In the genomic region with DNA sequence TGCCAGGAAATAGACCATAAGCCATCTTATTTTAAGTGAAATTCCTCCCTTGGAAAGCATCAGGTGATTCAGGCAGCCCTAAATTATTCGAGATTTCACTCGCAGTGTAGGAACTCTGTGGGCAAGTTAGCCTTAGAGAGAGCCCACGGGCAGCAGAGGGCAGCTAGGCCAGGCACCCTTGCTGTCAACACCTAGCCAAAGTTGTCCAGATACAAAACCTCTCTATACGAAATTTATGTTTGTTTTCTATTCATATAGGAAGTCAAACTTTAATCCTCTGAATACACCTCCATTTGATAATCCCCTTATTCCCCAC, we compare ENCODE assay signal across 30 cellular contexts.
"Had no signal": no experiment of that assay in that cellular context is flagged by ENCODE, and none has a peak within 500 bp of the region (broad histone marks: within the 10 kb centered on the region; RNA-seq: fewer than 3 reads in every experiment).

No MANE protein-coding gene starts in this region.

- DNase-seq: activated CD4-positive, alpha-beta memory T cell treated with anti-CD3 and anti-CD28 coated beads, Interleukin-2, amount 10 ng/mL, durations not matched to agents 7 days and 5 days; activated CD4-positive, alpha-beta T cell treated with anti-CD3 and anti-CD28 coated beads, Interleukin-2, amount 10 ng/mL, durations not matched to agents 24 days and 14 days; activated CD4-positive, CD25-positive, alpha-beta regulatory T cell treated with anti-CD3 and anti-CD28 coated beads, Interleukin-2, amount 50 U/mL, for 72 hours; activated CD8-positive, alpha-beta memory T cell treated with anti-CD3 and anti-CD28 coated beads, Interleukin-2, amount 10 ng/mL, durations not matched to agents 7 days and 5 days; activated naive CD8-positive, alpha-beta T cell treated with anti-CD3 and anti-CD28 coated beads, Interleukin-2, amount 10 ng/mL, durations not matched to agents 7 days and 5 days; activated T-cell treated with anti-CD3 and anti-CD28 coated beads, Interleukin-2, amount 50 U/mL, for 48 hours; amniotic stem cell; brain microvascular endothelial cell; cortex of kidney; effector memory CD8-positive, alpha-beta T cell; head of caudate nucleus; hippocampal formation; immature natural killer cell; kidney; left colon; nucleus accumbens; pancreas; retina; stimulated activated CD4-positive, alpha-beta T cell treated with anti-CD3 and anti-CD28 coated beads, Interleukin-12 subunit alpha, Interleukin-12 subunit beta, amount 100 ng/mL, for 4 hours; stimulated activated CD4-positive, alpha-beta T cell treated with anti-CD3 and anti-CD28 coated beads, Interleukin-4, amount 100 ng/mL, for 1 hour; stimulated activated naive CD8-positive, alpha-beta T cell treated with anti-CD3 and anti-CD28 coated beads, Interleukin-15, Interleukin-2, amounts not matched to agents 100 U/mL and 50 U/mL, for 24 hours; T-helper 1 cell; testis; transverse colon; WERI-Rb-1 had no signal

- H3K36me3 Mint-ChIP-seq: immature natural killer cell had no signal

- H3K4me1 ChIP-seq: gastroesophageal sphincter, pancreas, prostate gland, testis, transverse colon had no signal

- H3K9me3 Mint-ChIP-seq: activated CD4-positive, alpha-beta memory T cell treated with anti-CD3 and anti-CD28 coated beads, Interleukin-2, amount 10 ng/mL, durations not matched to agents 7 days and 5 days; activated CD4-positive, alpha-beta T cell treated with anti-CD3 and anti-CD28 coated beads, Interleukin-2, amount 10 ng/mL, durations not matched to agents 24 days and 14 days; effector memory CD8-positive, alpha-beta T cell had no signal

- H3K4me3 ChIP-seq: gastroesophageal sphincter, pancreas, prostate gland, skin epidermis, testis, transverse colon had no signal

- ATAC-seq: activated CD8-positive, alpha-beta memory T cell treated with anti-CD3 and anti-CD28 coated beads, Interleukin-2, amount 10 ng/mL, durations not matched to agents 7 days and 5 days; gastroesophageal sphincter; left colon; pancreas; sciatic nerve; stimulated activated naive CD8-positive, alpha-beta T cell treated with anti-CD3 and anti-CD28 coated beads, Interleukin-15, Interleukin-2, amounts not matched to agents 100 U/mL and 50 U/mL, for 24 hours had no signal

- H3K27me3 Mint-ChIP-seq: activated CD4-positive, alpha-beta memory T cell treated with anti-CD3 and anti-CD28 coated beads, Interleukin-2, amount 10 ng/mL, durations not matched to agents 7 days and 5 days; activated naive CD8-positive, alpha-beta T cell treated with anti-CD3 and anti-CD28 coated beads, Interleukin-2, amount 10 ng/mL, durations not matched to agents 7 days and 5 days had no signal

- H3K4me3 Mint-ChIP-seq: activated CD4-positive, alpha-beta memory T cell treated with anti-CD3 and anti-CD28 coated beads, Interleukin-2, amount 10 ng/mL, durations not matched to agents 7 days and 5 days; activated CD4-positive, alpha-beta T cell treated with anti-CD3 and anti-CD28 coated beads, Interleukin-2, amount 10 ng/mL, durations not matched to agents 24 days and 14 days; activated CD8-positive, alpha-beta memory T cell treated with anti-CD3 and anti-CD28 coated beads, Interleukin-2, amount 10 ng/mL, durations not matched to agents 7 days and 5 days; activated naive CD8-positive, alpha-beta T cell treated with anti-CD3 and anti-CD28 coated beads, Interleukin-2, amount 10 ng/mL, durations not matched to agents 7 days and 5 days; effector memory CD8-positive, alpha-beta T cell; immature natural killer cell had no signal

- H3K4me1 Mint-ChIP-seq: immature natural killer cell had no signal

- H3K27ac ChIP-seq: brain microvascular endothelial cell, gastroesophageal sphincter, pancreas, prostate gland, skin epidermis, testis, transverse colon, WERI-Rb-1 had no signal

- H3K27ac Mint-ChIP-seq: activated CD4-positive, alpha-beta memory T cell treated with anti-CD3 and anti-CD28 coated beads, Interleukin-2, amount 10 ng/mL, durations not matched to agents 7 days and 5 days; activated CD4-positive, alpha-beta T cell treated with anti-CD3 and anti-CD28 coated beads, Interleukin-2, amount 10 ng/mL, durations not matched to agents 24 days and 14 days; activated CD8-positive, alpha-beta memory T cell treated with anti-CD3 and anti-CD28 coated beads, Interleukin-2, amount 10 ng/mL, durations not matched to agents 7 days and 5 days; activated naive CD8-positive, alpha-beta T cell treated with anti-CD3 and anti-CD28 coated beads, Interleukin-2, amount 10 ng/mL, durations not matched to agents 7 days and 5 days; activated T-helper 2 cell treated with anti-CD3 and anti-CD28 coated beads, Interferon-gamma antibody, Interleukin-2, Interleukin-4, amounts not matched to agents 10 μg/mL and 5 μg/mL and 100 μg/mL, durations not matched to agents 14 hours and 24 hours and 36 hours; effector memory CD8-positive, alpha-beta T cell; immature natural killer cell had no signal

- H3K27me3 ChIP-seq: brain microvascular endothelial cell, gastroesophageal sphincter, pancreas, testis, transverse colon had no signal

- H3K36me3 ChIP-seq: brain microvascular endothelial cell, gastroesophageal sphincter, pancreas, prostate gland, transverse colon, WERI-Rb-1 had no signal

- H3K9me3 ChIP-seq: gastroesophageal sphincter, pancreas, prostate gland, testis, transverse colon had no signal
